8 cellular contexts compared by ENCODE assay signal in genomic region chr7:121036776-121037175, GRCh38. TPM values are rescaled to one million over a fixed set of nuclear protein-coding genes. Genes with fewer than 3 reads are reported as not detected.
"Had no signal": no experiment of that assay in that cellular context is flagged by ENCODE, and none has a peak within 500 bp of the region (broad histone marks: within the 10 kb centered on the region; RNA-seq: fewer than 3 reads in every experiment).

No MANE protein-coding gene starts in this region.

RNA-seq across cellular contexts. Expression of gene CPED1, which starts 48.3 kb away (rescaled TPM):
- total RNA-seq: activated CD4-positive, alpha-beta memory T cell treated with anti-CD3 and anti-CD28 coated beads for 36 hours; activated CD4-positive, alpha-beta memory T cell treated with anti-CD3 and anti-CD28 coated beads, Interleukin-2, amount 10 ng/mL, durations not matched to agents 7 days and 5 days; activated CD4-positive, alpha-beta T cell treated with anti-CD3 and anti-CD28 coated beads for 36 hours; activated CD4-positive, alpha-beta T cell treated with anti-CD3 and anti-CD28 coated beads, Interleukin-2, amount 10 ng/mL, durations not matched to agents 24 days and 14 days; activated CD8-positive, alpha-beta T cell treated with anti-CD3 and anti-CD28 coated beads for 36 hours; activated CD8-positive, alpha-beta T cell treated with anti-CD3 and anti-CD28 coated beads, Interleukin-2, amount 10 ng/mL, durations not matched to agents 7 days and 5 days; T-helper 1 cell treated with Interleukin-12 subunit alpha and Interleukin-12 subunit beta and Interleukin-4 antibody, amounts not matched to agents 30 ng/mL and 1 ng/mL, for 36 hours; T-helper 2 cell treated with Interferon-gamma antibody and Interleukin-4, amounts not matched to agents 100 ng/mL and 5 ng/mL, for 36 hours had no signal
